Comparison of ENCODE assay signal across 8 cellular contexts in genomic region chr11:47642099-47642855, GRCh38.
DNase-seq lines count a peak whose midpoint lies in the region; ATAC-seq lines count a peak whose summit lies in the region.

Gene MTCH2 (minus strand): TSS chr11:47642559. CDS start chr11:47642465, 94 bp downstream.

- peak; percentile 90 for ATAC-seq in GM19023 (IDR thresholded peaks at IDR 0.05; ENCODE audit: unreplicated experiment)
- ATAC-seq in HG03280 (IDR thresholded peaks at IDR 0.05; ENCODE audit: unreplicated experiment): peak; percentile 92

- DNase-seq in AG08396 (ENCODE audit: low spot score) (peak; percentile 98), NCI-H345 (lab: John Stamatoyannopoulos, UW) (peak; percentile 97), iris pigment epithelial cell (ENCODE audit: low read depth) (peak; percentile 98)
- DNase-seq in activated CD4-positive, CD25-positive, alpha-beta regulatory T cell (lab: John Stamatoyannopoulos, UW): peak; percentile 95 to 98 (median 96)
- peak; percentile 95 for DNase-seq in central memory CD4-positive, alpha-beta T cell
- DNase-seq in stimulated activated CD4-positive, alpha-beta T cell treated with anti-CD3 and anti-CD28 coated beads, Interleukin-12 subunit alpha, Interleukin-12 subunit beta, amount 100 ng/mL, for 4 hours: peak; percentile 94

Comparison
In these comparisons a context has a peak if more than half of its experiments do, and no peak if none do; other contexts are left out.
1. Peak in every context shown above with its lines: DNase-seq and ATAC-seq.